23 cellular contexts compared by ENCODE assay signal in the genomic region with DNA sequence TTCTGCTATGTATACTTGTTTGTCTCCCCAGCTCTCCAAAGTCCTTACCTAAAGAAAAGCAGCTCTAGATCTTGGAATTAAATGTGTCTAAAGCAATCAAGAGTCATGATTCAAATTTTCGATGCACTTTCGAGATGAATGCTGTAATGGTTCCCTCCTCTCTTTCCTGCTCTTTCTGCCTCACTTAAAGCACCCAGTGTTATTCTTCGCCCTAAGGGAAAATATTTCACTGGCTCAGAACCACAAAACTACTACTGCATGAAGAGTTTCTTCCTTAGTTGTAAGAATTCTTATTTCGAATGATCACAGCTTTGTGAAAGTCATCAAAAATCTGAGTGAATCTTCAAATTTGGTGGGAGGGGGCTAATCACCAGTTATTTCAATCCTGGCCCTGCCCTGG. TPM values are rescaled to one million over a fixed set of nuclear protein-coding genes. Genes with fewer than 3 reads are reported as not detected.
DNase-seq lines count a peak whose midpoint lies in the region; TF ChIP-seq lines count a peak whose summit lies in the region.
"Had no signal": no experiment of that assay in that cellular context is flagged by ENCODE, and none has a peak within 500 bp of the region (broad histone marks: within the 10 kb centered on the region; RNA-seq: fewer than 3 reads in every experiment).

No MANE protein-coding gene starts in this region.

- CTCF ChIA-PET in MCF 10A (lab: Yijun Ruan, JAX): interaction anchor here (0.6 to 0.7 kb wide), 3 partner anchors 8 to 1205 kb away, joined by 3 to 4 read pairs (median 3); no protein-coding TSS in a partner anchor

- DNase-seq in breast epithelium (ENCODE audit: low spot score in 2 of 2) (no peak), MCF 10A (ENCODE audit: unreplicated experiment) (no peak), chondrocyte (ENCODE audit: low spot score) (no peak), osteocyte (ENCODE audit: extremely low spot score, unreplicated experiment) (no peak), OCI-M2 (lab: John Stamatoyannopoulos, UW; ENCODE audit: unreplicated experiment) (no peak), CD1c-positive myeloid dendritic cell (ENCODE audit: extremely low spot score) (no peak), NCI-H1694 treated with DMSO at 0.1 percent for 48 hours (lab: John Stamatoyannopoulos, UW) (no peak), endothelial cell (ENCODE audit: low spot score) (no peak)
- DNase-seq: AML-193; CD4-positive, alpha-beta T cell; DMS153; GM23248; MM.1S; NCI-H1105; NCI-H1694; NCI-H510A; NCI-H774; SIG-M5 had no signal

- TF ChIP-seq CTCF in breast epithelium (IDR thresholded peaks at IDR 0.05) (no peak), MCF 10A (IDR thresholded peaks at IDR 0.05; ENCODE audit: unreplicated experiment) (no peak), chondrocyte (IDR thresholded peaks at IDR 0.05) (no peak), osteocyte (IDR thresholded peaks at IDR 0.05) (no peak), endothelial cell (IDR thresholded peaks at IDR 0.05; ENCODE audit: unreplicated experiment) (no peak)

- no peaks in the 10 kb centered on the region for H3K36me3 ChIP-seq in breast epithelium

- POLR2A ChIA-PET in MCF 10A (lab: Yijun Ruan, JAX): interaction anchor here (0.6 to 1.2 kb wide), 2 partner anchors 28 to 250 kb away, joined by 3 read pairs; no protein-coding TSS in a partner anchor

- no peaks in the 10 kb centered on the region for H3K36me3 Mint-ChIP-seq in MCF 10A (ENCODE audit: insufficient read depth, unreplicated experiment)
- H3K36me3 Mint-ChIP-seq in chondrocyte (ENCODE audit: low read depth): peaks cover 2% of the 10 kb centered on the region
- H3K36me3 Mint-ChIP-seq in osteocyte (ENCODE audit: unreplicated experiment): peaks cover 7% of the 10 kb centered on the region
- no peaks in the 10 kb centered on the region for H3K36me3 Mint-ChIP-seq in endothelial cell (ENCODE audit: low read depth, unreplicated experiment)

- no peaks in the 10 kb centered on the region for H3K27me3 ChIP-seq in breast epithelium

- H3K4me1 ChIP-seq in breast epithelium: no peaks in the 10 kb centered on the region

- H3K27me3 Mint-ChIP-seq in MCF 10A (ENCODE audit: insufficient read depth, unreplicated experiment): no peaks in the 10 kb centered on the region
- no peaks in the 10 kb centered on the region for H3K27me3 Mint-ChIP-seq in chondrocyte (ENCODE audit: low read depth)
- no peaks in the 10 kb centered on the region for H3K27me3 Mint-ChIP-seq in osteocyte (ENCODE audit: unreplicated experiment)
- no peaks in the 10 kb centered on the region for H3K27me3 Mint-ChIP-seq in endothelial cell (ENCODE audit: unreplicated experiment)
- H3K27me3 Mint-ChIP-seq: CD4-positive, alpha-beta T cell had no signal

- peak overlapping the region in 1 of 3 donors; percentile 5 for H3K4me3 ChIP-seq in breast epithelium
- H3K4me3 ChIP-seq: GM12878, GM23248, HAP-1 had no signal

- H3K4me3 Mint-ChIP-seq in MCF 10A (ENCODE audit: unreplicated experiment) (no peak overlapping the region), chondrocyte (ENCODE audit: unreplicated experiment) (no peak overlapping the region), osteocyte (ENCODE audit: unreplicated experiment) (peak overlapping the region; percentile 51), endothelial cell (ENCODE audit: unreplicated experiment) (no peak overlapping the region)
- H3K4me3 Mint-ChIP-seq: CD4-positive, alpha-beta T cell had no signal

- no peaks in the 10 kb centered on the region for H3K4me1 Mint-ChIP-seq in MCF 10A (ENCODE audit: insufficient read depth, unreplicated experiment)
- H3K4me1 Mint-ChIP-seq in chondrocyte (ENCODE audit: low read depth): peaks cover 44% of the 10 kb centered on the region
- peaks cover 41% of the 10 kb centered on the region for H3K4me1 Mint-ChIP-seq in osteocyte (ENCODE audit: unreplicated experiment)
- H3K4me1 Mint-ChIP-seq in endothelial cell (ENCODE audit: unreplicated experiment): peaks cover 2% of the 10 kb centered on the region

- peak overlapping the region; percentile 27 to 48 for H3K27ac ChIP-seq in breast epithelium
- H3K27ac ChIP-seq: 22Rv1, GM23248, KMS-11, RWPE1 had no signal

- H3K9me3 Mint-ChIP-seq in MCF 10A (ENCODE audit: unreplicated experiment): no peaks in the 10 kb centered on the region
- no peaks in the 10 kb centered on the region for H3K9me3 Mint-ChIP-seq in chondrocyte (ENCODE audit: low read depth)
- no peaks in the 10 kb centered on the region for H3K9me3 Mint-ChIP-seq in osteocyte (ENCODE audit: unreplicated experiment)
- H3K9me3 Mint-ChIP-seq in endothelial cell (ENCODE audit: unreplicated experiment): no peaks in the 10 kb centered on the region
- H3K9me3 Mint-ChIP-seq: CD4-positive, alpha-beta T cell had no signal

- no TSS peak for BruUV-seq in MCF 10A (replicated peaks; lab: Mats Ljungman, UMichigan)

- H3K27ac Mint-ChIP-seq in MCF 10A (ENCODE audit: low read depth, unreplicated experiment): no peak overlapping the region
- H3K27ac Mint-ChIP-seq in chondrocyte (ENCODE audit: unreplicated experiment): peak overlapping the region; percentile 91
- H3K27ac Mint-ChIP-seq in osteocyte (ENCODE audit: unreplicated experiment): peak overlapping the region; percentile 83
- H3K27ac Mint-ChIP-seq in endothelial cell (ENCODE audit: unreplicated experiment): no peak overlapping the region
- H3K27ac Mint-ChIP-seq: CD4-positive, alpha-beta T cell had no signal

- no peaks in the 10 kb centered on the region for H3K9me3 ChIP-seq in breast epithelium
- H3K9me3 ChIP-seq: HAP-1 had no signal

- intact Hi-C loops in breast epithelium (cut with DNase I; ENCODE audit: low total_unique reads): no loop called here
- intact Hi-C loops in MCF 10A (cut with micrococcal nuclease): loop anchor here (5.0 kb wide), 1 partner anchor 183 kb away; no protein-coding TSS in a partner anchor

- TF ChIP-seq POLR2A in breast epithelium (IDR thresholded peaks at IDR 0.05): no peak

RNA-seq across cellular contexts. Expression of a gene that starts 41.5 kb away (rescaled TPM):
- total RNA-seq in breast epithelium: 10 to 100 TPM; 24.4 to 38.0 (median 25.0) TPM
- 31.6 and 36.1 TPM in 2 replicates for total RNA-seq in MCF 10A (2022)
- total RNA-seq in chondrocyte: 18.0 to 23.9 TPM (median 23.3 TPM) in 3 replicates
- total RNA-seq in osteocyte: 27.1 and 28.8 TPM in 2 replicates
- total RNA-seq in endothelial cell (ENCODE audit: unreplicated experiment): 39.0 TPM

RNA-seq across cellular contexts. Expression of a gene that starts 42.0 kb away (rescaled TPM):
- total RNA-seq in breast epithelium: 10 to 100 TPM; 12.0 to 29.6 (median 24.3) TPM
- total RNA-seq in MCF 10A (2022): 13.0 and 18.2 TPM in 2 replicates
- 10.7 to 18.1 TPM (median 11.8 TPM) in 3 replicates for total RNA-seq in chondrocyte
- 13.2 and 17.4 TPM in 2 replicates for total RNA-seq in osteocyte
- 17.8 TPM for total RNA-seq in endothelial cell (ENCODE audit: unreplicated experiment)

Comparison
In these comparisons a context has a peak if more than half of its experiments do, and no peak if none do; other contexts are left out.
1. H3K27ac Mint-ChIP-seq: peak in chondrocyte (single experiment) and osteocyte (single experiment); none in MCF 10A (single experiment) and endothelial cell (single experiment).